Comparison of ENCODE assay signal across 1 cellular context in genomic region chr19:43754562-43755255, GRCh38.
TF ChIP-seq lines count a peak whose summit lies in the region.

A gene with protein sequence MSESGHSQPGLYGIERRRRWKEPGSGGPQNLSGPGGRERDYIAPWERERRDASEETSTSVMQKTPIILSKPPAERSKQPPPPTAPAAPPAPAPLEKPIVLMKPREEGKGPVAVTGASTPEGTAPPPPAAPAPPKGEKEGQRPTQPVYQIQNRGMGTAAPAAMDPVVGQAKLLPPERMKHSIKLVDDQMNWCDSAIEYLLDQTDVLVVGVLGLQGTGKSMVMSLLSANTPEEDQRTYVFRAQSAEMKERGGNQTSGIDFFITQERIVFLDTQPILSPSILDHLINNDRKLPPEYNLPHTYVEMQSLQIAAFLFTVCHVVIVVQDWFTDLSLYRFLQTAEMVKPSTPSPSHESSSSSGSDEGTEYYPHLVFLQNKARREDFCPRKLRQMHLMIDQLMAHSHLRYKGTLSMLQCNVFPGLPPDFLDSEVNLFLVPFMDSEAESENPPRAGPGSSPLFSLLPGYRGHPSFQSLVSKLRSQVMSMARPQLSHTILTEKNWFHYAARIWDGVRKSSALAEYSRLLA (minus strand): TSS chr19:43754962. CDS start chr19:43750741, 4,221 bp downstream.

TF ChIP-seq in HepG2, 621 proteins besides CTCF, POLR2A, EP300 and RAD21 (continued from another document and continues in another):
- TF ChIP-seq DMTF1 (CRISPR knock-in tag; IDR thresholded peaks at IDR 0.05) (no peak), KLF6 (CRISPR knock-in tag; IDR thresholded peaks at IDR 0.05) (0 out of 2 replicates have a peak, but pooled peaks have one; percentile 40), HMG20A (CRISPR knock-in tag; IDR thresholded peaks at IDR 0.05; ENCODE audit: borderline replicate concordance) (no peak), ZNF274 (CRISPR knock-in tag; IDR thresholded peaks at IDR 0.05) (peak; percentile 64), RCOR2 (CRISPR knock-in tag; IDR thresholded peaks at IDR 0.05) (no peak), ZSCAN5A (CRISPR knock-in tag; IDR thresholded peaks at IDR 0.05; ENCODE audit: borderline replicate concordance) (no peak), YEATS2 (CRISPR knock-in tag; IDR thresholded peaks at IDR 0.05; ENCODE audit: borderline replicate concordance) (peak; percentile 74; the same call in 1 of the 2 replicates), SKI (IDR thresholded peaks at IDR 0.05; ENCODE audit: partially characterized antibody) (no peak), ZNF235 (CRISPR knock-in tag; IDR thresholded peaks at IDR 0.05; ENCODE audit: borderline replicate concordance) (0 out of 2 replicates have a peak, but pooled peaks have one; percentile 28), KLF15 (CRISPR knock-in tag; IDR thresholded peaks at IDR 0.05; ENCODE audit: borderline replicate concordance) (peak; percentile 41; the same call in 1 of the 2 replicates), RFX3 (CRISPR knock-in tag; IDR thresholded peaks at IDR 0.05) (no peak), SNAI1 (CRISPR knock-in tag; IDR thresholded peaks at IDR 0.05; ENCODE audit: borderline replicate concordance) (0 out of 2 replicates have a peak, but pooled peaks have one; percentile 67), TBX3 (IDR thresholded peaks at IDR 0.05; ENCODE audit: borderline replicate concordance) (no peak), ZHX1 (CRISPR knock-in tag; IDR thresholded peaks at IDR 0.05; ENCODE audit: low read depth) (0 out of 2 replicates have a peak, but pooled peaks have one; percentile 42), ZNF7 (CRISPR knock-in tag; IDR thresholded peaks at IDR 0.05) (no peak; the same call in 1 of the 2 replicates), ZFP82 (CRISPR knock-in tag; IDR thresholded peaks at IDR 0.05; ENCODE audit: borderline replicate concordance) (peak; percentile 90; the same call in 1 of the 2 replicates), SSRP1 (CRISPR knock-in tag; IDR thresholded peaks at IDR 0.05) (no peak), NFKBIZ (CRISPR knock-in tag; IDR thresholded peaks at IDR 0.05) (no peak), NBN (conservative IDR thresholded peaks at IDR 0.05) (no peak), ZNF776 (CRISPR knock-in tag; IDR thresholded peaks at IDR 0.05) (peak; percentile 64; the same call in 1 of the 2 replicates), PAF1 (CRISPR knock-in tag; IDR thresholded peaks at IDR 0.05) (no peak), NR1H2 (CRISPR knock-in tag; IDR thresholded peaks at IDR 0.05; ENCODE audit: borderline replicate concordance, low read depth) (no peak), DMAP1 (CRISPR knock-in tag; IDR thresholded peaks at IDR 0.05) (peak; percentile 96), MYNN (CRISPR knock-in tag; IDR thresholded peaks at IDR 0.05; ENCODE audit: low read depth) (no peak), FOSL2 (CRISPR knock-in tag; IDR thresholded peaks at IDR 0.05) (peak; percentile 21), ZNF329 (CRISPR knock-in tag; IDR thresholded peaks at IDR 0.05; ENCODE audit: low read depth) (peak; percentile 50; the same call in 1 of the 2 replicates), ZNF652 (CRISPR knock-in tag; IDR thresholded peaks at IDR 0.05; ENCODE audit: borderline replicate concordance, low read depth) (no peak), ZNF563 (CRISPR knock-in tag; IDR thresholded peaks at IDR 0.05) (no peak), ZNF574 (CRISPR knock-in tag; IDR thresholded peaks at IDR 0.05) (peak; percentile 72), ZBTB21 (CRISPR knock-in tag; IDR thresholded peaks at IDR 0.05) (no peak), HOXA9 (CRISPR knock-in tag; IDR thresholded peaks at IDR 0.05; ENCODE audit: borderline replicate concordance) (no peak), ZNF207 (IDR thresholded peaks at IDR 0.05; ENCODE audit: borderline replicate concordance) (no peak), PAX8 (CRISPR knock-in tag; IDR thresholded peaks at IDR 0.05; ENCODE audit: borderline replicate concordance) (no peak), MED13 (CRISPR knock-in tag; IDR thresholded peaks at IDR 0.05) (no peak), ZNF101 (CRISPR knock-in tag; IDR thresholded peaks at IDR 0.05; ENCODE audit: borderline replicate concordance, low read depth) (no peak), ONECUT2 (CRISPR knock-in tag; IDR thresholded peaks at IDR 0.05) (no peak), ZNF275 (CRISPR knock-in tag; IDR thresholded peaks at IDR 0.05; ENCODE audit: borderline replicate concordance) (0 out of 2 replicates have a peak, but pooled peaks have one; percentile 22), SMC3 (IDR thresholded peaks at IDR 0.05; ENCODE audit: low read length) (no peak), MEF2D (CRISPR knock-in tag; IDR thresholded peaks at IDR 0.05) (peak; percentile 48; the same call in 1 of the 2 replicates), ZNF383 (CRISPR knock-in tag; IDR thresholded peaks at IDR 0.05; ENCODE audit: borderline replicate concordance) (no peak), FOXO1 (CRISPR knock-in tag; IDR thresholded peaks at IDR 0.05) (no peak), GFI1 (CRISPR knock-in tag; IDR thresholded peaks at IDR 0.05; ENCODE audit: borderline replicate concordance) (peak; percentile 31; the same call in 1 of the 2 replicates), ZNF616 (CRISPR knock-in tag; IDR thresholded peaks at IDR 0.05; ENCODE audit: low read depth) (no peak)
- TF ChIP-seq, protein P1, sequence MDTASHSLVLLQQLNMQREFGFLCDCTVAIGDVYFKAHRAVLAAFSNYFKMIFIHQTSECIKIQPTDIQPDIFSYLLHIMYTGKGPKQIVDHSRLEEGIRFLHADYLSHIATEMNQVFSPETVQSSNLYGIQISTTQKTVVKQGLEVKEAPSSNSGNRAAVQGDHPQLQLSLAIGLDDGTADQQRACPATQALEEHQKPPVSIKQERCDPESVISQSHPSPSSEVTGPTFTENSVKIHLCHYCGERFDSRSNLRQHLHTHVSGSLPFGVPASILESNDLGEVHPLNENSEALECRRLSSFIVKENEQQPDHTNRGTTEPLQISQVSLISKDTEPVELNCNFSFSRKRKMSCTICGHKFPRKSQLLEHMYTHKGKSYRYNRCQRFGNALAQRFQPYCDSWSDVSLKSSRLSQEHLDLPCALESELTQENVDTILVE (CRISPR knock-in tag; IDR thresholded peaks at IDR 0.05) = peak; percentile 48; the same call in 1 of the 2 replicates
- TF ChIP-seq, protein P2, sequence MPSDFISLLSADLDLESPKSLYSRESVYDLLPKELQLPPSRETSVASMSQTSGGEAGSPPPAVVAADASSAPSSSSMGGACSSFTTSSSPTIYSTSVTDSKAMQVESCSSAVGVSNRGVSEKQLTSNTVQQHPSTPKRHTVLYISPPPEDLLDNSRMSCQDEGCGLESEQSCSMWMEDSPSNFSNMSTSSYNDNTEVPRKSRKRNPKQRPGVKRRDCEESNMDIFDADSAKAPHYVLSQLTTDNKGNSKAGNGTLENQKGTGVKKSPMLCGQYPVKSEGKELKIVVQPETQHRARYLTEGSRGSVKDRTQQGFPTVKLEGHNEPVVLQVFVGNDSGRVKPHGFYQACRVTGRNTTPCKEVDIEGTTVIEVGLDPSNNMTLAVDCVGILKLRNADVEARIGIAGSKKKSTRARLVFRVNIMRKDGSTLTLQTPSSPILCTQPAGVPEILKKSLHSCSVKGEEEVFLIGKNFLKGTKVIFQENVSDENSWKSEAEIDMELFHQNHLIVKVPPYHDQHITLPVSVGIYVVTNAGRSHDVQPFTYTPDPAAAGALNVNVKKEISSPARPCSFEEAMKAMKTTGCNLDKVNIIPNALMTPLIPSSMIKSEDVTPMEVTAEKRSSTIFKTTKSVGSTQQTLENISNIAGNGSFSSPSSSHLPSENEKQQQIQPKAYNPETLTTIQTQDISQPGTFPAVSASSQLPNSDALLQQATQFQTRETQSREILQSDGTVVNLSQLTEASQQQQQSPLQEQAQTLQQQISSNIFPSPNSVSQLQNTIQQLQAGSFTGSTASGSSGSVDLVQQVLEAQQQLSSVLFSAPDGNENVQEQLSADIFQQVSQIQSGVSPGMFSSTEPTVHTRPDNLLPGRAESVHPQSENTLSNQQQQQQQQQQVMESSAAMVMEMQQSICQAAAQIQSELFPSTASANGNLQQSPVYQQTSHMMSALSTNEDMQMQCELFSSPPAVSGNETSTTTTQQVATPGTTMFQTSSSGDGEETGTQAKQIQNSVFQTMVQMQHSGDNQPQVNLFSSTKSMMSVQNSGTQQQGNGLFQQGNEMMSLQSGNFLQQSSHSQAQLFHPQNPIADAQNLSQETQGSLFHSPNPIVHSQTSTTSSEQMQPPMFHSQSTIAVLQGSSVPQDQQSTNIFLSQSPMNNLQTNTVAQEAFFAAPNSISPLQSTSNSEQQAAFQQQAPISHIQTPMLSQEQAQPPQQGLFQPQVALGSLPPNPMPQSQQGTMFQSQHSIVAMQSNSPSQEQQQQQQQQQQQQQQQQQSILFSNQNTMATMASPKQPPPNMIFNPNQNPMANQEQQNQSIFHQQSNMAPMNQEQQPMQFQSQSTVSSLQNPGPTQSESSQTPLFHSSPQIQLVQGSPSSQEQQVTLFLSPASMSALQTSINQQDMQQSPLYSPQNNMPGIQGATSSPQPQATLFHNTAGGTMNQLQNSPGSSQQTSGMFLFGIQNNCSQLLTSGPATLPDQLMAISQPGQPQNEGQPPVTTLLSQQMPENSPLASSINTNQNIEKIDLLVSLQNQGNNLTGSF (CRISPR knock-in tag; IDR thresholded peaks at IDR 0.05) = 0 out of 2 replicates have a peak, but pooled peaks have one; percentile 5
